Comparison of ENCODE assay signal across 2 cellular contexts in the genomic region with DNA sequence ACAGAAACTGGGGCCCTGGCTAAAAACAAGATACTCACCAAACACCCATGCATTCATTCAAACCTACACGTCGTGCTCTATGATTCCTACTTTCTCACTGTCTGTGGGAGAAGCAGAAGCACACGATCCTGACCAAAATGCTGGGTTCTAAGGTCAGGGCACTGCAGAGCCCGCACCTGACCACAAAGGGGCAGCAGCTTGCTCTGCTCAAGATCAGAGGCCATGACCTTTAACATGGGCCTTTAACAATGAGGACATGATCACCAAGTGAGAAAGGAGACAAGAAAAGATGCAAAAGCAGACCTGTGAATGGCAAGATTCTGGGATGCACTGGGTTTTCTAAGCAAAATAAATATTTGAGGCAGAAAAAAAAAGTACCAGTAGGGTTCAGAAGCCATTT.
TF ChIP-seq lines count a peak whose summit lies in the region.

No MANE protein-coding gene starts in this region.

TF ChIP-seq in SK-N-SH, 30 proteins besides CTCF, POLR2A, EP300 and RAD21 (continued from another document):
- TF ChIP-seq, protein P1, sequence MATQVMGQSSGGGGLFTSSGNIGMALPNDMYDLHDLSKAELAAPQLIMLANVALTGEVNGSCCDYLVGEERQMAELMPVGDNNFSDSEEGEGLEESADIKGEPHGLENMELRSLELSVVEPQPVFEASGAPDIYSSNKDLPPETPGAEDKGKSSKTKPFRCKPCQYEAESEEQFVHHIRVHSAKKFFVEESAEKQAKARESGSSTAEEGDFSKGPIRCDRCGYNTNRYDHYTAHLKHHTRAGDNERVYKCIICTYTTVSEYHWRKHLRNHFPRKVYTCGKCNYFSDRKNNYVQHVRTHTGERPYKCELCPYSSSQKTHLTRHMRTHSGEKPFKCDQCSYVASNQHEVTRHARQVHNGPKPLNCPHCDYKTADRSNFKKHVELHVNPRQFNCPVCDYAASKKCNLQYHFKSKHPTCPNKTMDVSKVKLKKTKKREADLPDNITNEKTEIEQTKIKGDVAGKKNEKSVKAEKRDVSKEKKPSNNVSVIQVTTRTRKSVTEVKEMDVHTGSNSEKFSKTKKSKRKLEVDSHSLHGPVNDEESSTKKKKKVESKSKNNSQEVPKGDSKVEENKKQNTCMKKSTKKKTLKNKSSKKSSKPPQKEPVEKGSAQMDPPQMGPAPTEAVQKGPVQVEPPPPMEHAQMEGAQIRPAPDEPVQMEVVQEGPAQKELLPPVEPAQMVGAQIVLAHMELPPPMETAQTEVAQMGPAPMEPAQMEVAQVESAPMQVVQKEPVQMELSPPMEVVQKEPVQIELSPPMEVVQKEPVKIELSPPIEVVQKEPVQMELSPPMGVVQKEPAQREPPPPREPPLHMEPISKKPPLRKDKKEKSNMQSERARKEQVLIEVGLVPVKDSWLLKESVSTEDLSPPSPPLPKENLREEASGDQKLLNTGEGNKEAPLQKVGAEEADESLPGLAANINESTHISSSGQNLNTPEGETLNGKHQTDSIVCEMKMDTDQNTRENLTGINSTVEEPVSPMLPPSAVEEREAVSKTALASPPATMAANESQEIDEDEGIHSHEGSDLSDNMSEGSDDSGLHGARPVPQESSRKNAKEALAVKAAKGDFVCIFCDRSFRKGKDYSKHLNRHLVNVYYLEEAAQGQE (IDR thresholded peaks at IDR 0.05; ENCODE audit: low read depth, low read length): no peak
- TF ChIP-seq FOXJ3 (CRISPR knock-in tag; IDR thresholded peaks at IDR 0.05) (no peak), MEF2A (IDR thresholded peaks at IDR 0.05; ENCODE audit: borderline replicate concordance, low read depth) (no peak), GABPA (IDR thresholded peaks at IDR 0.05; ENCODE audit: low read depth) (no peak), JUND (IDR thresholded peaks at IDR 0.05) (no peak), EZH2phosphoT487 (IDR thresholded peaks at IDR 0.05; ENCODE audit: borderline replicate concordance, low read depth) (no peak), NRF1 (IDR thresholded peaks at IDR 0.05; ENCODE audit: low read depth, low read length) (no peak), TAF1 (IDR thresholded peaks at IDR 0.05; ENCODE audit: borderline replicate concordance, low read depth, low read length) (no peak)
- TF ChIP-seq, protein P2, sequence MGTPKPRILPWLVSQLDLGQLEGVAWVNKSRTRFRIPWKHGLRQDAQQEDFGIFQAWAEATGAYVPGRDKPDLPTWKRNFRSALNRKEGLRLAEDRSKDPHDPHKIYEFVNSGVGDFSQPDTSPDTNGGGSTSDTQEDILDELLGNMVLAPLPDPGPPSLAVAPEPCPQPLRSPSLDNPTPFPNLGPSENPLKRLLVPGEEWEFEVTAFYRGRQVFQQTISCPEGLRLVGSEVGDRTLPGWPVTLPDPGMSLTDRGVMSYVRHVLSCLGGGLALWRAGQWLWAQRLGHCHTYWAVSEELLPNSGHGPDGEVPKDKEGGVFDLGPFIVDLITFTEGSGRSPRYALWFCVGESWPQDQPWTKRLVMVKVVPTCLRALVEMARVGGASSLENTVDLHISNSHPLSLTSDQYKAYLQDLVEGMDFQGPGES (IDR thresholded peaks at IDR 0.05; ENCODE audit: low read depth, low read length): no peak

TF ChIP-seq in SK-N-SH treated with all-trans-retinoic acid at 6 μM for 48 hours, 23 proteins besides CTCF, POLR2A, EP300 and RAD21 (continued from another document):
- TF ChIP-seq, protein P3, sequence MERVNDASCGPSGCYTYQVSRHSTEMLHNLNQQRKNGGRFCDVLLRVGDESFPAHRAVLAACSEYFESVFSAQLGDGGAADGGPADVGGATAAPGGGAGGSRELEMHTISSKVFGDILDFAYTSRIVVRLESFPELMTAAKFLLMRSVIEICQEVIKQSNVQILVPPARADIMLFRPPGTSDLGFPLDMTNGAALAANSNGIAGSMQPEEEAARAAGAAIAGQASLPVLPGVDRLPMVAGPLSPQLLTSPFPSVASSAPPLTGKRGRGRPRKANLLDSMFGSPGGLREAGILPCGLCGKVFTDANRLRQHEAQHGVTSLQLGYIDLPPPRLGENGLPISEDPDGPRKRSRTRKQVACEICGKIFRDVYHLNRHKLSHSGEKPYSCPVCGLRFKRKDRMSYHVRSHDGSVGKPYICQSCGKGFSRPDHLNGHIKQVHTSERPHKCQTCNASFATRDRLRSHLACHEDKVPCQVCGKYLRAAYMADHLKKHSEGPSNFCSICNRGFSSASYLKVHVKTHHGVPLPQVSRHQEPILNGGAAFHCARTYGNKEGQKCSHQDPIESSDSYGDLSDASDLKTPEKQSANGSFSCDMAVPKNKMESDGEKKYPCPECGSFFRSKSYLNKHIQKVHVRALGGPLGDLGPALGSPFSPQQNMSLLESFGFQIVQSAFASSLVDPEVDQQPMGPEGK (CRISPR knock-in tag; IDR thresholded peaks at IDR 0.05; ENCODE audit: borderline replicate concordance): no peak
- TF ChIP-seq TCF4 (CRISPR knock-in tag; IDR thresholded peaks at IDR 0.05; ENCODE audit: borderline replicate concordance): no peak
- TF ChIP-seq, protein P4, sequence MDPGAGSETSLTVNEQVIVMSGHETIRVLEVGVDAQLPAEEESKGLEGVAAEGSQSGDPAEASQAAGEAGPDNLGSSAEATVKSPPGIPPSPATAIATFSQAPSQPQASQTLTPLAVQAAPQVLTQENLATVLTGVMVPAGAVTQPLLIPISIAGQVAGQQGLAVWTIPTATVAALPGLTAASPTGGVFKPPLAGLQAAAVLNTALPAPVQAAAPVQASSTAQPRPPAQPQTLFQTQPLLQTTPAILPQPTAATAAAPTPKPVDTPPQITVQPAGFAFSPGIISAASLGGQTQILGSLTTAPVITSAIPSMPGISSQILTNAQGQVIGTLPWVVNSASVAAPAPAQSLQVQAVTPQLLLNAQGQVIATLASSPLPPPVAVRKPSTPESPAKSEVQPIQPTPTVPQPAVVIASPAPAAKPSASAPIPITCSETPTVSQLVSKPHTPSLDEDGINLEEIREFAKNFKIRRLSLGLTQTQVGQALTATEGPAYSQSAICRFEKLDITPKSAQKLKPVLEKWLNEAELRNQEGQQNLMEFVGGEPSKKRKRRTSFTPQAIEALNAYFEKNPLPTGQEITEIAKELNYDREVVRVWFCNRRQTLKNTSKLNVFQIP (CRISPR knock-in tag; IDR thresholded peaks at IDR 0.05; ENCODE audit: borderline replicate concordance, low read depth): no peak
- no peak for TF ChIP-seq PPARA (CRISPR knock-in tag; IDR thresholded peaks at IDR 0.05; ENCODE audit: borderline replicate concordance)
- TF ChIP-seq ZNF565 (CRISPR knock-in tag; conservative IDR thresholded peaks at IDR 0.05; ENCODE audit: low read depth): no peak
- TF ChIP-seq, protein P5, sequence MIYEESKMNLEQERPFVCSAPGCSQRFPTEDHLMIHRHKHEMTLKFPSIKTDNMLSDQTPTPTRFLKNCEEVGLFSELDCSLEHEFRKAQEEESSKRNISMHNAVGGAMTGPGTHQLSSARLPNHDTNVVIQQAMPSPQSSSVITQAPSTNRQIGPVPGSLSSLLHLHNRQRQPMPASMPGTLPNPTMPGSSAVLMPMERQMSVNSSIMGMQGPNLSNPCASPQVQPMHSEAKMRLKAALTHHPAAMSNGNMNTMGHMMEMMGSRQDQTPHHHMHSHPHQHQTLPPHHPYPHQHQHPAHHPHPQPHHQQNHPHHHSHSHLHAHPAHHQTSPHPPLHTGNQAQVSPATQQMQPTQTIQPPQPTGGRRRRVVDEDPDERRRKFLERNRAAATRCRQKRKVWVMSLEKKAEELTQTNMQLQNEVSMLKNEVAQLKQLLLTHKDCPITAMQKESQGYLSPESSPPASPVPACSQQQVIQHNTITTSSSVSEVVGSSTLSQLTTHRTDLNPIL (CRISPR knock-in tag; IDR thresholded peaks at IDR 0.05; ENCODE audit: low read depth): no peak
- TF ChIP-seq RARB (CRISPR knock-in tag; IDR thresholded peaks at IDR 0.05): no peak
- TF ChIP-seq ISL1 (CRISPR knock-in tag; IDR thresholded peaks at IDR 0.05): no peak
- no peak for TF ChIP-seq ZC3H10 (CRISPR knock-in tag; IDR thresholded peaks at IDR 0.05)
- no peak for TF ChIP-seq BACH2 (CRISPR knock-in tag; IDR thresholded peaks at IDR 0.05; ENCODE audit: borderline replicate concordance)
- no peak for TF ChIP-seq OSR1 (CRISPR knock-in tag; IDR thresholded peaks at IDR 0.05)
- no peak for TF ChIP-seq ZFP3 (CRISPR knock-in tag; IDR thresholded peaks at IDR 0.05)
TF ChIP-seq in SK-N-SH treated with all-trans-retinoic acid at 6 μM for 48 hours: peak in this region for 0.
